ENCODE assay signal across 12 cellular contexts in the genomic region with DNA sequence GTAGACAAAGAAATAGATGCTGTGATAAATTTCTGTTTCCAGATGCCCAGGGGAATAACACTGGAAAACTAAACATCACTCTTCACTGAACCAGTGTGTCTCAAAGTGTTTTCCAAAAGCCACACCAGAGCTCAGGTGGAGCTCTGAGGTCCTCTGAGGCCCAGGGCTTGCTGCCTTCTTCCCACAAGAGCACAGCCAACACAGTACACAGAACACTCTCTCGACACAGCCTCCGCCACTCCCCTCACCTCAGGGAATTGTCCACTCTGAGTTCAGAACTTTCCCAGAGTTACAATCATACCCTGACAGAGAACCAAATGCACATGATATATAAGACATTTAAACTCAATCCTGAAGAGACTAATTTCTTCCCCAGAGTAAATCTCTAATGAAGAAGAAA. TPM values are rescaled to one million over a fixed set of nuclear protein-coding genes. Genes with fewer than 3 reads are reported as not detected.
DNase-seq lines count a peak whose midpoint lies in the region; ATAC-seq and TF ChIP-seq lines count a peak whose summit lies in the region.
"Had no signal": no experiment of that assay in that cellular context is flagged by ENCODE, and none has a peak within 500 bp of the region (broad histone marks: within the 10 kb centered on the region; RNA-seq: fewer than 3 reads in every experiment).

No MANE protein-coding gene starts in this region.

- DNase-seq in CD8-positive, alpha-beta memory T cell: no peak
- DNase-seq in adipocyte (ENCODE audit: low read depth): no peak
- DNase-seq in hepatocyte (ENCODE audit: low spot score): no peak
- no peak for DNase-seq in stimulated activated effector memory CD8-positive, alpha-beta T cell treated with anti-CD3 and anti-CD28 coated beads, Interleukin-12 subunit alpha, Interleukin-12 subunit beta, amount 100 ng/mL, for 72 hours (ENCODE audit: low spot score in 2 of 2)
- no peak for DNase-seq in middle frontal gyrus (ENCODE audit: extremely low spot score, low spot score)
- no peak for DNase-seq in 8988T
- no peak for DNase-seq in medulla oblongata (ENCODE audit: extremely low spot score)
- DNase-seq in NCI-H82 treated with DMSO at 0.1 percent for 48 hours (lab: John Stamatoyannopoulos, UW; ENCODE audit: unreplicated experiment): no peak
- DNase-seq: activated gamma-delta T cell, cortex of kidney, MG63, NCI-H510A had no signal

- no peaks in the 10 kb centered on the region for H3K9me2 ChIP-seq in hepatocyte (replicated peaks; ENCODE audit: insufficient read depth)

- H3K36me3 ChIP-seq in CD8-positive, alpha-beta memory T cell (ENCODE audit: insufficient read depth, low read length): no peaks in the 10 kb centered on the region
- H3K36me3 ChIP-seq in adipocyte (ENCODE audit: control insufficient read depth, insufficient read depth, low read length, severe bottlenecking) (no peaks in the 10 kb centered on the region), hepatocyte (replicated peaks; ENCODE audit: insufficient read depth, low read depth) (no peaks in the 10 kb centered on the region)
- H3K36me3 ChIP-seq: MG63 had no signal

- H3K9me3 Mint-ChIP-seq in CD8-positive, alpha-beta memory T cell: no peaks in the 10 kb centered on the region
- no peaks in the 10 kb centered on the region for H3K9me3 Mint-ChIP-seq in stimulated activated effector memory CD8-positive, alpha-beta T cell treated with anti-CD3 and anti-CD28 coated beads, Interleukin-12 subunit alpha, Interleukin-12 subunit beta, amount 100 ng/mL, for 72 hours

- H3K4me3 ChIP-seq in CD8-positive, alpha-beta memory T cell (ENCODE audit: low read length): no peak overlapping the region
- H3K4me3 ChIP-seq in adipocyte (ENCODE audit: low read length) (peak overlapping the region; percentile 45), hepatocyte (no peak overlapping the region)
- H3K4me3 ChIP-seq: MG63 had no signal

- peaks cover 31 to 61% (median 38%) of the 10 kb centered on the region in 3 donors for H3K4me1 Mint-ChIP-seq in CD8-positive, alpha-beta memory T cell
- H3K4me1 Mint-ChIP-seq in stimulated activated effector memory CD8-positive, alpha-beta T cell treated with anti-CD3 and anti-CD28 coated beads, Interleukin-12 subunit alpha, Interleukin-12 subunit beta, amount 100 ng/mL, for 72 hours: peaks cover 44% of the 10 kb centered on the region

- no peak for TF ChIP-seq CTCF in hepatocyte (IDR thresholded peaks at IDR 0.05; ENCODE audit: poor library complexity)

- H3K27me3 ChIP-seq in CD8-positive, alpha-beta memory T cell (ENCODE audit: insufficient read depth, low read length, poor library complexity, severe bottlenecking): no peaks in the 10 kb centered on the region
- H3K27me3 ChIP-seq in adipocyte (replicated peaks; ENCODE audit: control insufficient read depth, insufficient read depth, low read length) (peaks cover 3% of the 10 kb centered on the region), hepatocyte (peaks cover 3% of the 10 kb centered on the region)
- H3K27me3 ChIP-seq: MG63 had no signal

- peaks cover 57% of the 10 kb centered on the region for H3K79me2 ChIP-seq in hepatocyte

- peaks cover 18% of the 10 kb centered on the region for H3K4me1 ChIP-seq in CD8-positive, alpha-beta memory T cell (ENCODE audit: insufficient read depth, low read length)
- H3K4me1 ChIP-seq in adipocyte (ENCODE audit: control insufficient read depth, insufficient read depth, low read length) (peaks cover 57% of the 10 kb centered on the region), hepatocyte (ENCODE audit: insufficient read depth) (peaks cover 7% of the 10 kb centered on the region)

- peak overlapping the region; percentile 3 for H3K9ac ChIP-seq in adipocyte (ENCODE audit: low read length)

- H3K4me3 Mint-ChIP-seq in CD8-positive, alpha-beta memory T cell: peak overlapping the region in 1 of 7 donors; percentile 39
- no peak overlapping the region for H3K4me3 Mint-ChIP-seq in stimulated activated effector memory CD8-positive, alpha-beta T cell treated with anti-CD3 and anti-CD28 coated beads, Interleukin-12 subunit alpha, Interleukin-12 subunit beta, amount 100 ng/mL, for 72 hours

- peak overlapping the region; percentile 10 to 93 (median 24) for H3K27ac Mint-ChIP-seq in CD8-positive, alpha-beta memory T cell
- H3K27ac Mint-ChIP-seq in stimulated activated effector memory CD8-positive, alpha-beta T cell treated with anti-CD3 and anti-CD28 coated beads, Interleukin-12 subunit alpha, Interleukin-12 subunit beta, amount 100 ng/mL, for 72 hours: peak overlapping the region; percentile 98

- H2AFZ ChIP-seq in hepatocyte: no peak overlapping the region

- no peaks in the 10 kb centered on the region for H4K20me1 ChIP-seq in hepatocyte (ENCODE audit: insufficient read depth, poor library complexity, severe bottlenecking)

- CTCF ChIA-PET in CD8-positive, alpha-beta memory T cell (lab: Charles Lee): no interaction called here

- peak overlapping the region; percentile 96 for H3K4me2 ChIP-seq in hepatocyte

- H3K27me3 Mint-ChIP-seq in CD8-positive, alpha-beta memory T cell: peaks cover 4 to 11% of the 10 kb centered on the region in 2 donors

- no peak overlapping the region for H3K27ac ChIP-seq in CD8-positive, alpha-beta memory T cell (ENCODE audit: low read depth, low read length)
- H3K27ac ChIP-seq in hepatocyte: peak overlapping the region; percentile 29

- no peak for ATAC-seq in stimulated activated effector memory CD8-positive, alpha-beta T cell treated with anti-CD3 and anti-CD28 coated beads, Interleukin-12 subunit alpha, Interleukin-12 subunit beta, amount 100 ng/mL, for 72 hours

- 51% methylated on average over 2 of the region's 2 CpGs for WGBS in hepatocyte (ENCODE audit: low lambda C conversion rate, missing lambda C conversion rate)

- H3K9me3 ChIP-seq in CD8-positive, alpha-beta memory T cell (ENCODE audit: low read length): no peaks in the 10 kb centered on the region
- H3K9me3 ChIP-seq in adipocyte (ENCODE audit: control insufficient read depth, low read length) (no peaks in the 10 kb centered on the region), hepatocyte (ENCODE audit: low read depth) (no peaks in the 10 kb centered on the region)
- H3K9me3 ChIP-seq: MG63 had no signal

- H3K36me3 Mint-ChIP-seq in CD8-positive, alpha-beta memory T cell: peaks cover 0 to 16% (median 0%) of the 10 kb centered on the region in 3 donors
- H3K36me3 Mint-ChIP-seq in stimulated activated effector memory CD8-positive, alpha-beta T cell treated with anti-CD3 and anti-CD28 coated beads, Interleukin-12 subunit alpha, Interleukin-12 subunit beta, amount 100 ng/mL, for 72 hours: peaks cover 23% of the 10 kb centered on the region

- POLR2A ChIA-PET in CD8-positive, alpha-beta memory T cell (lab: Charles Lee): interaction anchor here (1.3 to 1.5 kb wide), 2 partner anchors 11 to 12 kb away, joined by 4 read pairs; no protein-coding TSS in a partner anchor

RNA-seq across cellular contexts. Expression of a gene that starts 3.1 kb away (rescaled TPM):
- total RNA-seq in CD8-positive, alpha-beta memory T cell: 10 to 100 TPM; 15.2 to 17.0 TPM
- 2.0 TPM for polyA plus RNA-seq in CD8-positive, alpha-beta memory T cell
- total RNA-seq in hepatocyte: 26.2 and 27.6 TPM in 2 replicates
- polyA plus RNA-seq in hepatocyte: 7.3 and 13.3 TPM in 2 replicates
